In the genomic region with DNA sequence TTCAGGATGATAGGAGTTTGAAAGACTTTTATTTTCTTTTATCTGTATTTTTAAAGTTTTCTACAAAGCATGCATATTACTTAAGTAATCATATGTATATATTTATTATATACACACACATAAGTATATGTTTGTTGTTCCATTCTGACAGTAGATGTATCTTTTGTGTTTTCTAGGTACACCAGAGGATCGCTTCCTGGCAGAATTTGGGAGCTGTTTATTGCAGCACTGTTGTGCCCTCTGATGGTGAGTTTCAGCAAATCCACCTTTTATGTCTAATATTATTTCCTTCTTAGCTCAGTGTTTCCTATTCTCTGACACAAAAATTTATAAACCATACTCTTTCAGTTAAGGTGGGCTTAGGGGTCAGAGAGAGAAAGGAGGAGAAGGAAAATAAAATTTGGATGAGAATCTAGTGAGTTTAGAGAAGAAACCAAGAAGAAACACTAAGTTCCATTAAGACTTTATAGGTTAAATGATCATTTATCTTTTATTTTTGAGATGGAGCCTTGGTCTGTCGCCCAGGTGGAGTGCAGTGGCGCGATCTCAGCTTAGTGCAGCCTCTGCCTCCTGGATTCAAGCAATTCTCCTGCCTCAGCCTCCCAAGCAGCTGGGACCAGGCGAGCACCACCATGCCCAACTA, we compare ENCODE assay signal across 8 cellular contexts. TPM values are rescaled to one million over a fixed set of nuclear protein-coding genes. Genes with fewer than 3 reads are reported as not detected.
DNase-seq lines count a peak whose midpoint lies in the region; ATAC-seq and TF ChIP-seq lines count a peak whose summit lies in the region.

No MANE protein-coding gene starts in this region.

- no peaks in the 10 kb centered on the region for H3K4me1 Mint-ChIP-seq in neural crest cell

- H3K9me3 Mint-ChIP-seq in neural crest cell: no peaks in the 10 kb centered on the region

- no peak overlapping the region for H3K27ac Mint-ChIP-seq in neural crest cell (ENCODE audit: unreplicated experiment)

- TF ChIP-seq CTCF in AG09309 (IDR thresholded peaks at IDR 0.05; ENCODE audit: control insufficient read depth, insufficient read depth, low read depth, low read length, missing control alignments) (peak; percentile 60), GM12872 (IDR thresholded peaks at IDR 0.05; ENCODE audit: insufficient read depth, low read depth, low read length) (peak; percentile 57), fibroblast of pulmonary artery (IDR thresholded peaks at IDR 0.05; ENCODE audit: low read length, missing control alignments) (peak; percentile 64), neural crest cell (conservative IDR thresholded peaks at IDR 0.05) (peak; percentile 80)

- peak; percentile 40 for DNase-seq in AG09309 (ENCODE audit: low read depth)
- peak; percentile 23 for DNase-seq in NCI-H2107 treated with DMSO at 0.1 percent for 48 hours (lab: John Stamatoyannopoulos, UW; ENCODE audit: unreplicated experiment)
- peak; percentile 42 for DNase-seq in activated CD4-positive, alpha-beta T cell treated with anti-CD3 and anti-CD28 coated beads for 48 hours
- peak; percentile 89 for DNase-seq in fibroblast of pulmonary artery (ENCODE audit: low read depth)
- DNase-seq in neural crest cell (ENCODE audit: low read depth, low spot score): peak; percentile 18

- H3K4me3 Mint-ChIP-seq in neural crest cell: no peak overlapping the region

- ATAC-seq in HG03108 (IDR thresholded peaks at IDR 0.05; ENCODE audit: unreplicated experiment) (no peak), GM21786 (IDR thresholded peaks at IDR 0.05; ENCODE audit: unreplicated experiment) (no peak)

- no peaks in the 10 kb centered on the region for H3K36me3 Mint-ChIP-seq in neural crest cell (ENCODE audit: low read depth)

- H3K4me3 ChIP-seq in AG09309 (ENCODE audit: control insufficient read depth, low read depth, low read length) (no peak overlapping the region), fibroblast of pulmonary artery (replicated peaks; ENCODE audit: low read depth, low read length) (no peak overlapping the region)

- no peaks in the 10 kb centered on the region for H3K27me3 Mint-ChIP-seq in neural crest cell (ENCODE audit: low read depth)

RNA-seq across cellular contexts. Expression of a gene that starts 59.2 kb away (rescaled TPM):
- total RNA-seq in neural crest cell: 0.09 TPM in 1 of 2 replicates, not detected in the other

Comparison
In these comparisons a context has a peak if more than half of its experiments do, and no peak if none do; other contexts are left out.
1. DNase-seq: peak in every context shown above with its lines; median percentile 89 in fibroblast of pulmonary artery; 42 in activated CD4-positive, alpha-beta T cell treated with anti-CD3 and anti-CD28 coated beads for 48 hours; 40 in AG09309; 23 in NCI-H2107 treated with DMSO at 0.1 percent for 48 hours; 18 in neural crest cell.